ENCODE assay signal across 8 cellular contexts in the genomic region with DNA sequence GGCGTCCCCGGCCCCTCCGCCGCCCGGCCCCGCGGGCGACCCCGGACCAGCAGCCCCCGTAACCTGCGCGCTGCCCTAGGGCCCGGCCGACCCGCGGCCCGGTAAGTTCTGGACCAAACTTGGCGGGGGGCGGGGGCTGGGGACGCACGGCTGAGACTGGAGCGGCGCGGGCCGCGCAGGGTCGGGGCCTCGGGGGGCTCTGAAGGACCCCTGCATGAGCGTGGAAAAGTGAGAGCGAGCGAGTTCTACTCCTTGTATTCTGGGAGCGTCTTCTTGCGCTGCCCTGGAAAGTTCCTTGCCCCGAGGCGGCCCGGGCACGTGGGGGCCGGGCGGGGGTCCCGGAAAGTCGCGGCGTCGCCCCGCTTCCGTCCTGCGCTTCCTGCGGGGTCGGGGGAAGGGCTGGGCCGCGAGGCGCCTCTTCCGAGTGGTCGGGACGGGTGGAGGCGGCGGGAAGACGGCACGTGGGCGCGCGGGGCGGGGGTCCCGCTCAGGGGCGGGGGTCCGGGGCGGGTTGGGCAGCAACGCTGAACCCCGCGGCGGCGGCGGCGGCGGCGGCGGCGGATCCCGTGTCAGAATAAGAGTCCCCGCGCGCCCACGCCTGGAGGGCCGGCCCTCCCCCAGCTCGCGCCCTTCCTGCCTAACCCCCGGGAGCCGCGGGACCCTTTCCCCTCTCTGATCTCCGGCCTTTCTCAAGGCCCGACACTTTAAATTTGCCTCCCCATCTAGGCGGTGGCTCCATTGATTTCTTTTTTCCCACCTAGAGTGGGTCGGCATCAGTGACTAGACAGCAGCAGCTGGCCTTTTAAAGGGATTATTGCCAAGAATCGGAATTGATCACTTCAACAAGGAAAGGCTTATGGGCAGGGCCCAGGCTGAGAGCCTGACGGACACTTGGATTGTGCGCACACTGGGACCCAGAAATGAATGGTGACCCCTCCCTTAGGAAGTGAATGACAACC. TPM values are rescaled to one million over a fixed set of nuclear protein-coding genes. Genes with fewer than 3 reads are reported as not detected.
DNase-seq lines count a peak whose midpoint lies in the region; ATAC-seq and TF ChIP-seq lines count a peak whose summit lies in the region.

No MANE protein-coding gene starts in this region.

- peaks cover 42% of the 10 kb centered on the region for H3K4me1 ChIP-seq in neural progenitor cell

- peak overlapping the region; percentile 83 for H3K4me2 ChIP-seq in neural progenitor cell

- ATAC-seq in HG02610 (IDR thresholded peaks at IDR 0.05; ENCODE audit: unreplicated experiment) (peak; percentile 16), HG03025 (IDR thresholded peaks at IDR 0.05; ENCODE audit: low FRiP score, unreplicated experiment) (no peak)
- ATAC-seq in activated T-cell treated with anti-CD3 and anti-CD28 coated beads, Interleukin-2, amount 50 U/mL, for 4 hours: peak; percentile 12 to 16

- H2AFZ ChIP-seq in neural progenitor cell (replicated peaks): no peak overlapping the region

- H3K27me3 ChIP-seq in neural progenitor cell: peaks cover 15% of the 10 kb centered on the region

- peaks cover 33% of the 10 kb centered on the region for H3F3A ChIP-seq in neural progenitor cell (ENCODE audit: low read depth)

- peak overlapping the region; percentile 54 for H3K9ac ChIP-seq in neural progenitor cell

- H3K36me3 Mint-ChIP-seq in activated T-cell treated with anti-CD3 and anti-CD28 coated beads, Interleukin-2, amount 50 U/mL, for 4 hours (ENCODE audit: insufficient read depth): no peaks in the 10 kb centered on the region
- H3K36me3 Mint-ChIP-seq in neural progenitor cell: peaks cover 9% of the 10 kb centered on the region

- H3K4me3 Mint-ChIP-seq in activated T-cell treated with anti-CD3 and anti-CD28 coated beads, Interleukin-2, amount 50 U/mL, for 4 hours: peak overlapping the region; percentile 98
- peak overlapping the region; percentile 99 for H3K4me3 Mint-ChIP-seq in neural progenitor cell

- H3K27ac Mint-ChIP-seq in neural progenitor cell: peak overlapping the region; percentile 95

- DNase-seq in GDM1 (lab: John Stamatoyannopoulos, UW) (peak; percentile 14), NCI-H748 (lab: John Stamatoyannopoulos, UW; ENCODE audit: unreplicated experiment) (peak; percentile 58), fibroblast of peridontal ligament (ENCODE audit: extremely low read depth) (peak; percentile 78), neural progenitor cell (ENCODE audit: low spot score) (peak; percentile 80), cerebellum (ENCODE audit: low spot score) (no peak)
- DNase-seq in activated T-cell treated with anti-CD3 and anti-CD28 coated beads, Interleukin-2, amount 50 U/mL, for 4 hours: peak; percentile 31

- H3K4me1 Mint-ChIP-seq in activated T-cell treated with anti-CD3 and anti-CD28 coated beads, Interleukin-2, amount 50 U/mL, for 4 hours (ENCODE audit: low read depth): peaks cover 71% of the 10 kb centered on the region
- H3K4me1 Mint-ChIP-seq in neural progenitor cell: peaks cover 42% of the 10 kb centered on the region

- H3K79me2 ChIP-seq in neural progenitor cell (ENCODE audit: low read depth): peaks cover 60% of the 10 kb centered on the region

- H3K9me3 ChIP-seq in neural progenitor cell (ENCODE audit: low read depth): no peaks in the 10 kb centered on the region

- H3K27me3 Mint-ChIP-seq in activated T-cell treated with anti-CD3 and anti-CD28 coated beads, Interleukin-2, amount 50 U/mL, for 4 hours (ENCODE audit: low read depth): no peaks in the 10 kb centered on the region
- H3K27me3 Mint-ChIP-seq in neural progenitor cell (ENCODE audit: insufficient read depth, low read depth): peaks cover 5% of the 10 kb centered on the region

- H3K9me3 Mint-ChIP-seq in activated T-cell treated with anti-CD3 and anti-CD28 coated beads, Interleukin-2, amount 50 U/mL, for 4 hours: no peaks in the 10 kb centered on the region
- no peaks in the 10 kb centered on the region for H3K9me3 Mint-ChIP-seq in neural progenitor cell

- no peak for TF ChIP-seq CTCF in neural progenitor cell (IDR thresholded peaks at IDR 0.05)

- H4K20me1 ChIP-seq in neural progenitor cell (ENCODE audit: low read depth): peaks cover 54% of the 10 kb centered on the region

- no peaks in the 10 kb centered on the region for H3K36me3 ChIP-seq in neural progenitor cell

- peak overlapping the region; percentile 66 for H3K27ac ChIP-seq in neural progenitor cell

- peak overlapping the region; percentile 93 for H3K4me3 ChIP-seq in neural progenitor cell

RNA-seq across cellular contexts. Expression of a gene that starts 0.7 kb away (rescaled TPM):
- total RNA-seq in activated T-cell treated with anti-CD3 and anti-CD28 coated beads, Interleukin-2, amount 50 U/mL, for 4 hours: 100 to 1,000 TPM; 187 to 240 (median 205) TPM
- total RNA-seq in neural progenitor cell (ENCODE audit: low replicate concordance) (37.9 and 49.8 TPM in 2 replicates), cerebellum (18.8 TPM)
